19 cellular contexts compared by ENCODE assay signal in the genomic region with DNA sequence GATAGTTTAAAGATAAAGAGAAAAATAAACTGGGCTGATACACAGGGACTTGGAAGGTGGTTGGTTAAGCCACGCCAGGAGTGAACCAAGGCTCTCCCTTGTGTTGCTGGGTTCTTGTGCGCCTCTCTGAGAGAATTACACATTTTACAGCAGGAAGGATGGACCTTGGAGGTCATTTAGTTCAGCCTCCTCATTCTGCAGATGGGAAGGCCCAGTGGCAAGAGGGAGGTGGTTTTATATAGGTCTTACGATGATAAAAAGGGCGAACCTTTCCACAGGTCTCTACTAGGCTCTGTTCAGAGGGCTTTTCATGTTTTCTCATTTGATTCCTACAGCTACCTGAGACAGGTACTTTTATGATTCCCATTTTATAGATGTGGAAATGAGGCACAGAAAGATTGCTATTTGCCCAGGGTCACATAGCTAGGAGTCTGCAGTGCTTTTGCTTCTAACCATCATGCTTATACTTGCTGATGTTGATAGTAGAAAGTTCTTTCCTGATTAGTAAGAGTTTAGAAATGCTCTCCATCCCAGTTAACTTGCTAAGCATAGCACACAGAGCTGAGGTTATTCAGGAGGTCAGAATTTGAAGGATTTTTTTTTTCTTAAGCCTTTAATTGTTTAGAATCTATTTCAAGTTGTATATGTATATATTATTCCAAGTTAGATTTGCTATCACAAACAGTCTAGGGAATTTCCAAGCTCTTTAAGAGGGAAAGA. TPM values are rescaled to one million over a fixed set of nuclear protein-coding genes. Genes with fewer than 3 reads are reported as not detected.
DNase-seq lines count a peak whose midpoint lies in the region; ATAC-seq and TF ChIP-seq lines count a peak whose summit lies in the region.
"Had no signal": no experiment of that assay in that cellular context is flagged by ENCODE, and none has a peak within 500 bp of the region (broad histone marks: within the 10 kb centered on the region; RNA-seq: fewer than 3 reads in every experiment).

No MANE protein-coding gene starts in this region.

- H3K27ac Mint-ChIP-seq in nephron, result peak overlapping the region in 2 of 3 experiments; percentile 8 to 25
- no peak overlapping the region for H3K27ac Mint-ChIP-seq in CD8-positive, alpha-beta T cell
- no peak overlapping the region for H3K27ac Mint-ChIP-seq in natural killer cell treated with Interleukin-12 subunit alpha and Interleukin-12 subunit beta and Interleukin-15 and Interleukin-18, amount 100 ng/mL, for 72 hours
- H3K27ac Mint-ChIP-seq in stimulated activated memory B cell treated with anti-CD40 and anti-IgM and Interleukin-4, amounts not matched to agents 10 μg/mL and 1 μg/mL and 100 μg/mL, for 72 hours, result no peak overlapping the region
- H3K27ac Mint-ChIP-seq: progenitor cell of endocrine pancreas had no signal

- intact Hi-C loops in esophagus muscularis mucosa (cut with DNase I), result no loop called here
- intact Hi-C loops in CD8-positive, alpha-beta T cell (cut with DNase I, micrococcal nuclease), result loop anchor here in 1 of 2 experiments (2.0 kb wide), 1 partner anchor 14 kb away; no protein-coding TSS in a partner anchor

- peaks cover 2% of the 10 kb centered on the region for H3K9me3 ChIP-seq in RWPE2 (ENCODE audit: severe bottlenecking)
- H3K9me3 ChIP-seq in esophagus muscularis mucosa, result peaks cover 0 to 9% (median 3%) of the 10 kb centered on the region in 4 donors
- peaks cover 3% of the 10 kb centered on the region for H3K9me3 ChIP-seq in CD8-positive, alpha-beta T cell (ENCODE audit: low read length)

- H3K27me3 ChIP-seq in RWPE2 (ENCODE audit: insufficient read depth, poor library complexity, severe bottlenecking) (no peaks in the 10 kb centered on the region), esophagus muscularis mucosa (no peaks in the 10 kb centered on the region)
- no peaks in the 10 kb centered on the region for H3K27me3 ChIP-seq in CD8-positive, alpha-beta T cell (ENCODE audit: insufficient read depth, low read length)
- H3K27me3 ChIP-seq: BLaER1 treated with 17β-estradiol and CSF1 and Interleukin-3, amounts not matched to agents 10 nM and 100 nM; heart left ventricle had no signal

- CTCF ChIA-PET in CD8-positive, alpha-beta T cell (lab: Charles Lee), result interaction anchor here (0.5 kb wide), 1 partner anchor 206 kb away, joined by 4 read pairs; no protein-coding TSS in a partner anchor

- no peak for TF ChIP-seq POLR2A in esophagus muscularis mucosa (IDR thresholded peaks at IDR 0.05; ENCODE audit: low read depth)

- peaks cover 7% of the 10 kb centered on the region for H3K9me3 Mint-ChIP-seq in nephron
- H3K9me3 Mint-ChIP-seq in CD8-positive, alpha-beta T cell, result peaks cover 13% of the 10 kb centered on the region
- peaks cover under 1% of the 10 kb centered on the region for H3K9me3 Mint-ChIP-seq in natural killer cell treated with Interleukin-12 subunit alpha and Interleukin-12 subunit beta and Interleukin-15 and Interleukin-18, amount 100 ng/mL, for 72 hours
- H3K9me3 Mint-ChIP-seq in stimulated activated memory B cell treated with anti-CD40 and anti-IgM and Interleukin-4, amounts not matched to agents 10 μg/mL and 1 μg/mL and 100 μg/mL, for 72 hours, result peaks cover 8% of the 10 kb centered on the region

- WGBS in esophagus muscularis mucosa, result 99% methylated on average over 4 of the region's 4 CpGs

- H3K27ac ChIP-seq in RWPE2 (ENCODE audit: poor library complexity, severe bottlenecking), result peak overlapping the region; percentile 42
- H3K27ac ChIP-seq in esophagus muscularis mucosa (replicated peaks in 1 of 4), result peak overlapping the region; percentile 19 to 50 (median 35)
- no peak overlapping the region for H3K27ac ChIP-seq in CD8-positive, alpha-beta T cell (ENCODE audit: low read depth, low read length)
- H3K27ac ChIP-seq: BLaER1 treated with 17β-estradiol and CSF1 and Interleukin-3, amounts not matched to agents 10 nM and 100 nM had no signal

- peaks cover 71% of the 10 kb centered on the region for H3K36me3 Mint-ChIP-seq in nephron (ENCODE audit: low read depth)
- peaks cover 43% of the 10 kb centered on the region for H3K36me3 Mint-ChIP-seq in CD8-positive, alpha-beta T cell
- H3K36me3 Mint-ChIP-seq in natural killer cell treated with Interleukin-12 subunit alpha and Interleukin-12 subunit beta and Interleukin-15 and Interleukin-18, amount 100 ng/mL, for 72 hours, result peaks cover 18% of the 10 kb centered on the region
- peaks cover 81% of the 10 kb centered on the region for H3K36me3 Mint-ChIP-seq in stimulated activated memory B cell treated with anti-CD40 and anti-IgM and Interleukin-4, amounts not matched to agents 10 μg/mL and 1 μg/mL and 100 μg/mL, for 72 hours

- peaks cover 48% of the 10 kb centered on the region for H3K36me3 ChIP-seq in RWPE2 (ENCODE audit: low read depth)
- H3K36me3 ChIP-seq in esophagus muscularis mucosa, result no peaks in the 10 kb centered on the region
- H3K36me3 ChIP-seq in CD8-positive, alpha-beta T cell (ENCODE audit: insufficient read depth, low read length), result no peaks in the 10 kb centered on the region

- POLR2A ChIA-PET in CD8-positive, alpha-beta T cell (lab: Charles Lee), result interaction anchor here (0.9 to 1.6 kb wide), 2 partner anchors 10 to 12 kb away, joined by 3 to 8 read pairs; a partner anchor contains a TSS

- TF ChIP-seq CTCF in RWPE2 (IDR thresholded peaks at IDR 0.05; ENCODE audit: poor library complexity, severe bottlenecking), result no peak
- TF ChIP-seq CTCF in esophagus muscularis mucosa (IDR thresholded peaks at IDR 0.05), result no peak
- no peak for TF ChIP-seq CTCF in nephron (IDR thresholded peaks at IDR 0.05; ENCODE audit: unreplicated experiment in 3 of 3)
- no peak for TF ChIP-seq CTCF in CD8-positive, alpha-beta T cell (IDR thresholded peaks at IDR 0.05)

- H3K27me3 Mint-ChIP-seq in nephron (ENCODE audit: low read depth), result peaks cover 5% of the 10 kb centered on the region
- H3K27me3 Mint-ChIP-seq in CD8-positive, alpha-beta T cell (ENCODE audit: low read depth), result no peaks in the 10 kb centered on the region
- no peaks in the 10 kb centered on the region for H3K27me3 Mint-ChIP-seq in natural killer cell treated with Interleukin-12 subunit alpha and Interleukin-12 subunit beta and Interleukin-15 and Interleukin-18, amount 100 ng/mL, for 72 hours
- no peaks in the 10 kb centered on the region for H3K27me3 Mint-ChIP-seq in stimulated activated memory B cell treated with anti-CD40 and anti-IgM and Interleukin-4, amounts not matched to agents 10 μg/mL and 1 μg/mL and 100 μg/mL, for 72 hours
- H3K27me3 Mint-ChIP-seq: progenitor cell of endocrine pancreas had no signal

- H3K4me1 ChIP-seq in RWPE2 (ENCODE audit: insufficient read depth, poor library complexity, severe bottlenecking) (peaks cover 21% of the 10 kb centered on the region), esophagus muscularis mucosa (peaks cover 12 to 51% (median 32%) of the 10 kb centered on the region in 4 donors)
- peaks cover 12% of the 10 kb centered on the region for H3K4me1 ChIP-seq in CD8-positive, alpha-beta T cell (ENCODE audit: insufficient read depth, low read length)

- H3K4me1 Mint-ChIP-seq in nephron, result peaks cover 28% of the 10 kb centered on the region
- peaks cover 66% of the 10 kb centered on the region for H3K4me1 Mint-ChIP-seq in CD8-positive, alpha-beta T cell (ENCODE audit: low read depth)
- H3K4me1 Mint-ChIP-seq in natural killer cell treated with Interleukin-12 subunit alpha and Interleukin-12 subunit beta and Interleukin-15 and Interleukin-18, amount 100 ng/mL, for 72 hours (ENCODE audit: low read depth in 2 of 2), result peaks cover 23 to 35% of the 10 kb centered on the region in 2 donors
- peaks cover 55% of the 10 kb centered on the region for H3K4me1 Mint-ChIP-seq in stimulated activated memory B cell treated with anti-CD40 and anti-IgM and Interleukin-4, amounts not matched to agents 10 μg/mL and 1 μg/mL and 100 μg/mL, for 72 hours

- TF ChIP-seq EP300 in esophagus muscularis mucosa (IDR thresholded peaks at IDR 0.05), result no peak

- H3K4me3 ChIP-seq in RWPE2 (ENCODE audit: severe bottlenecking) (no peak overlapping the region), esophagus muscularis mucosa (no peak overlapping the region)
- H3K4me3 ChIP-seq in CD8-positive, alpha-beta T cell (ENCODE audit: low read depth, low read length), result no peak overlapping the region
- H3K4me3 ChIP-seq: BLaER1 treated with 17β-estradiol and CSF1 and Interleukin-3, amounts not matched to agents 10 nM and 100 nM; heart left ventricle; lung had no signal

- DNase-seq in AG20443 (ENCODE audit: low spot score) (peak; percentile 50), RWPE2 (ENCODE audit: low spot score) (no peak), esophagus muscularis mucosa (ENCODE audit: extremely low spot score) (no peak)
- no peak for DNase-seq in CD8-positive, alpha-beta T cell
- DNase-seq in natural killer cell treated with Interleukin-12 subunit alpha and Interleukin-12 subunit beta and Interleukin-15 and Interleukin-18, amount 100 ng/mL, for 72 hours (ENCODE audit: low spot score), result no peak
- DNase-seq: activated CD8-positive, alpha-beta memory T cell treated with anti-CD3 and anti-CD28 coated beads for 24 hours; effector CD8-positive, alpha-beta T cell; heart left ventricle; NCI-H1417; NCI-H510A treated with DMSO at 0.1 percent for 48 hours; stimulated activated CD4-positive, alpha-beta T cell treated with anti-CD3 and anti-CD28 coated beads, Interleukin-2, amount 100 ng/mL, for 48 hours; stimulated activated naive CD4-positive, alpha-beta T cell had no signal

- peak; percentile 95 for ATAC-seq in RWPE2 (ENCODE audit: low read depth)
- ATAC-seq in CD8-positive, alpha-beta T cell, result no peak
- no peak for ATAC-seq in GM21367 (IDR thresholded peaks at IDR 0.05; ENCODE audit: unreplicated experiment)
- ATAC-seq in natural killer cell treated with Interleukin-12 subunit alpha and Interleukin-12 subunit beta and Interleukin-15 and Interleukin-18, amount 100 ng/mL, for 72 hours, result no peak
- no peak for ATAC-seq in stimulated activated memory B cell treated with anti-CD40 and anti-IgM and Interleukin-4, amounts not matched to agents 10 μg/mL and 1 μg/mL and 100 μg/mL, for 72 hours
- ATAC-seq: activated naive CD4-positive, alpha-beta T cell treated with anti-CD3 and anti-CD28 coated beads, Interleukin-2, amount 50 U/mL, for 72 hours had no signal

- H3K4me3 Mint-ChIP-seq in nephron, result no peak overlapping the region
- no peak overlapping the region for H3K4me3 Mint-ChIP-seq in CD8-positive, alpha-beta T cell
- H3K4me3 Mint-ChIP-seq in natural killer cell treated with Interleukin-12 subunit alpha and Interleukin-12 subunit beta and Interleukin-15 and Interleukin-18, amount 100 ng/mL, for 72 hours, result no peak overlapping the region
- no peak overlapping the region for H3K4me3 Mint-ChIP-seq in stimulated activated memory B cell treated with anti-CD40 and anti-IgM and Interleukin-4, amounts not matched to agents 10 μg/mL and 1 μg/mL and 100 μg/mL, for 72 hours

RNA-seq across cellular contexts. Expression of a gene that starts 12.8 kb away (rescaled TPM):
- total RNA-seq in esophagus muscularis mucosa, result 10 to 100 TPM; 16.2 to 28.3 (median 25.1) TPM
- total RNA-seq in CD8-positive, alpha-beta T cell, result 10 to 100 TPM; 72.7 to 79.4 TPM
- 10 to 100 TPM; 28.3 to 39.4 TPM for total RNA-seq in natural killer cell treated with Interleukin-12 subunit alpha and Interleukin-12 subunit beta and Interleukin-15 and Interleukin-18, amount 100 ng/mL, for 72 hours

Comparison
In these comparisons a context has a peak if more than half of its experiments do, and no peak if none do; other contexts are left out.
1. H3K27ac Mint-ChIP-seq: peak in nephron (2 of 3); none in CD8-positive, alpha-beta T cell (single experiment), natural killer cell treated with Interleukin-12 subunit alpha and Interleukin-12 subunit beta and Interleukin-15 and Interleukin-18, amount 100 ng/mL, for 72 hours (0 of 2) and stimulated activated memory B cell treated with anti-CD40 and anti-IgM and Interleukin-4, amounts not matched to agents 10 μg/mL and 1 μg/mL and 100 μg/mL, for 72 hours (single experiment).